Comparison of ENCODE assay signal across 31 cellular contexts in the genomic region with DNA sequence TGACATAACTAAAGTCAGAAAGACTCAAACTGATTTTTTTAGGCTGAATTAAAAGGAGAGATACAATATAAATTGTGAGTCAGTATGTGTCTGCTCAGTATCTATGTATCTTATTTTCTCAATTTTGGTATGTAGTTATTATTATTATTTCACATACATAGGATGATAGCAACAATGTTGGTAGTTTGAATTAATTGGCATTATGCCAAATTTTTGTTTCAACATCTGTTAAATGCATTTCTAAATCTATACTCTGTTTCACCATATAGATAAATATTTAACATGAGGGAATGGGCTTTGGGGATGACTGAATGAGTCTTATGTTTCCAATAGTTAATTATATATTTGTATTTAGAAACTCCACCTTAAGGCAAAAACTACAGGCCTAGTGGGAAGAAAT.
"Had no signal": no experiment of that assay in that cellular context is flagged by ENCODE, and none has a peak within 500 bp of the region (broad histone marks: within the 10 kb centered on the region; RNA-seq: fewer than 3 reads in every experiment).

No MANE protein-coding gene starts in this region.

- H3K27ac ChIP-seq: Peyer's patch, SJSA1 had no signal

- H3K36me3 ChIP-seq: Peyer's patch, SJSA1 had no signal

- DNase-seq: activated B cell treated with CpG ODN at 0.5 μM for 24 hours; activated CD4-positive, alpha-beta memory T cell treated with anti-CD3 and anti-CD28 coated beads, Interleukin-2, amount 10 ng/mL, durations not matched to agents 7 days and 5 days; activated CD4-positive, alpha-beta T cell treated with anti-CD3 and anti-CD28 coated beads for 4 hours; activated CD4-positive, CD25-positive, alpha-beta regulatory T cell treated with anti-CD3 and anti-CD28 coated beads, Interleukin-2, amount 50 U/mL, for 72 hours; activated CD8-positive, alpha-beta memory T cell treated with anti-CD3 and anti-CD28 coated beads for 24 hours; activated CD8-positive, alpha-beta memory T cell treated with anti-CD3 and anti-CD28 coated beads, Interleukin-2, amount 10 ng/mL, durations not matched to agents 7 days and 5 days; activated CD8-positive, alpha-beta memory T cell treated with anti-CD3 and anti-CD28 coated beads, Interleukin-2, amount 50 U/mL, for 48 hours; activated effector memory CD4-positive, alpha-beta T cell treated with Interleukin-2 at 50 U/mL for 16 hours; activated naive CD4-positive, alpha-beta T cell treated with anti-CD3 and anti-CD28 coated beads, Interleukin-2, amount 10 ng/mL, durations not matched to agents 7 days and 5 days; activated naive CD8-positive, alpha-beta T cell treated with anti-CD3 and anti-CD28 coated beads, Interleukin-2, amount 50 U/mL, for 24 hours; activated T-cell treated with anti-CD3 and anti-CD28 coated beads, Interleukin-2, amount 50 U/mL, for 48 hours; anterior cingulate cortex; caudate nucleus; cerebellar nuclear complex; NCI-H1092 treated with DMSO at 0.1 percent for 48 hours; NCI-H1417; NCI-H146; NCI-H187; NCI-H2081; NCI-H2171; NCI-H510A; NCI-H526 treated with DMSO at 0.1 percent for 48 hours; NCI-H82; NK-92 treated with Interleukin-12 subunit alpha and Interleukin-12 subunit beta, amount 100 ng/mL, for 24 hours; PC-3; Peyer's patch; RPMI8226; SHP77 treated with DMSO at 0.1 percent for 48 hours; T1000 had no signal

- ATAC-seq: activated CD8-positive, alpha-beta memory T cell treated with anti-CD3 and anti-CD28 coated beads, Interleukin-2, amount 10 ng/mL, durations not matched to agents 7 days and 5 days; activated naive CD8-positive, alpha-beta T cell treated with anti-CD3 and anti-CD28 coated beads, Interleukin-2, amount 50 U/mL, for 24 hours; PC-3 had no signal

- H3K9me3 ChIP-seq: Peyer's patch, SJSA1 had no signal

- H3K27me3 ChIP-seq: Peyer's patch, SJSA1 had no signal

- H3K4me1 ChIP-seq: Peyer's patch had no signal

- H3K4me3 ChIP-seq: Peyer's patch, SJSA1 had no signal

- FAIRE-seq: bronchial epithelial cell had no signal
